12 cellular contexts compared by ENCODE assay signal in genomic region chr1:93753766-93754763, GRCh38.
DNase-seq lines count a peak whose midpoint lies in the region; FAIRE-seq and TF ChIP-seq lines count a peak whose summit lies in the region.
"Had no signal": no experiment of that assay in that cellular context is flagged by ENCODE, and none has a peak within 500 bp of the region (broad histone marks: within the 10 kb centered on the region; RNA-seq: fewer than 3 reads in every experiment).

No MANE protein-coding gene starts in this region.

- POLR2A ChIA-PET in PC-9 (lab: Charles Lee; ENCODE audit: unreplicated experiment), result interaction anchor here (0.6 to 0.7 kb wide), 4 partner anchors 9 to 92 kb away, joined by 3 to 14 read pairs (median 4); no protein-coding TSS in a partner anchor

- peaks cover 9% of the 10 kb centered on the region for H3K9me3 ChIP-seq in PC-9 (ENCODE audit: insufficient read depth, low read depth)
- H3K9me3 ChIP-seq: thyroid gland had no signal

- DNase-seq in Daoy (ENCODE audit: low read depth), result peak; percentile 94
- peak; percentile 41 to 94 for DNase-seq in PC-9
- peak; percentile 97 for DNase-seq in choroid plexus epithelial cell (ENCODE audit: low read depth)
- DNase-seq in mucosa of gallbladder (ENCODE audit: low spot score), result peak; percentile 19
- no peak for DNase-seq in activated CD4-positive, CD25-positive, alpha-beta regulatory T cell (lab: John Stamatoyannopoulos, UW)
- DNase-seq in NCI-H510A (lab: John Stamatoyannopoulos, UW), result no peak
- no peak for DNase-seq in NCI-H2107 (lab: John Stamatoyannopoulos, UW)
- DNase-seq in GM12892 (ENCODE audit: insufficient read length), result no peak
- DNase-seq: activated naive CD4-positive, alpha-beta T cell; thyroid gland had no signal

- no peak for TF ChIP-seq POLR2A in GM12892 (IDR thresholded peaks at IDR 0.05; ENCODE audit: low read depth, low read length)

- peaks cover 97% of the 10 kb centered on the region for H3F3A ChIP-seq in PC-9 (ENCODE audit: insufficient read depth, low read depth)

- peaks cover 88% of the 10 kb centered on the region for H3K79me2 ChIP-seq in PC-9 (ENCODE audit: low read depth)

- peak overlapping the region; percentile 30; the same call in 1 of the 2 replicates for H3K4me2 ChIP-seq in PC-9

- no peak overlapping the region for H2AFZ ChIP-seq in PC-9

- H3K27me3 ChIP-seq in PC-9 (ENCODE audit: insufficient read depth, low read depth), result no peaks in the 10 kb centered on the region
- H3K27me3 ChIP-seq: thyroid gland had no signal

- BruUV-seq in PC-9 (replicated peaks; lab: Mats Ljungman, UMichigan), result TSS peak; percentile 32

- no peaks in the 10 kb centered on the region for H4K20me1 ChIP-seq in PC-9 (ENCODE audit: insufficient read depth)

- intact Hi-C loops in PC-9 (cut with micrococcal nuclease; ENCODE audit: unreplicated experiment), result loop anchor here (1.0 to 2.0 kb wide), 5 partner anchors 15 to 115 kb away; no protein-coding TSS in a partner anchor

- no peak overlapping the region for H3K4me3 ChIP-seq in PC-9
- H3K4me3 ChIP-seq in choroid plexus epithelial cell (ENCODE audit: low read depth, low read length), result no peak overlapping the region
- H3K4me3 ChIP-seq: SK-N-MC, skin epidermis, thyroid gland had no signal

- FAIRE-seq in GM12892 (lab: Jason Lieb, UNC), result no peak

- H3K4me1 ChIP-seq in PC-9 (replicated peaks; ENCODE audit: insufficient read depth), result peaks cover 95% of the 10 kb centered on the region

- H3K9me2 ChIP-seq in PC-9 (ENCODE audit: insufficient read depth), result no peaks in the 10 kb centered on the region

- peak overlapping the region; percentile 43 for H3K27ac ChIP-seq in PC-9
- H3K27ac ChIP-seq: SK-N-MC, thyroid gland had no signal

- CTCF ChIA-PET in PC-9 (lab: Charles Lee), result interaction anchor here (0.9 to 1.6 kb wide), 3 partner anchors 18 to 309 kb away, joined by 3 to 4 read pairs (median 3); no protein-coding TSS in a partner anchor

- TF ChIP-seq CTCF in PC-9 (conservative IDR thresholded peaks at IDR 0.05) (no peak), choroid plexus epithelial cell (conservative IDR thresholded peaks at IDR 0.05; ENCODE audit: low read depth, low read length) (no peak)

- H3K36me3 ChIP-seq in PC-9 (ENCODE audit: low read depth), result peaks cover 84% of the 10 kb centered on the region
- H3K36me3 ChIP-seq: thyroid gland had no signal

Comparison
In these comparisons a context has a peak if more than half of its experiments do, and no peak if none do; other contexts are left out.
1. DNase-seq: peak in Daoy (single experiment), PC-9 (2 of 2), choroid plexus epithelial cell (single experiment) and mucosa of gallbladder (single experiment); none in activated CD4-positive, CD25-positive, alpha-beta regulatory T cell (0 of 4), NCI-H510A (single experiment), NCI-H2107 (single experiment) and GM12892 (single experiment).